Comparison of ENCODE assay signal across 8 cellular contexts in genomic region chr5:137888489-137888874, GRCh38. TPM values are rescaled to one million over a fixed set of nuclear protein-coding genes. Genes with fewer than 3 reads are reported as not detected.
DNase-seq lines count a peak whose midpoint lies in the region; FAIRE-seq and TF ChIP-seq lines count a peak whose summit lies in the region.

No MANE protein-coding gene starts in this region.

- no peak for DNase-seq in mammary epithelial cell
- DNase-seq in RCC 7860 (ENCODE audit: low spot score), result no peak
- no peak for DNase-seq in OCI-M2 (lab: John Stamatoyannopoulos, UW; ENCODE audit: unreplicated experiment)
- DNase-seq in NCI-H2171 (lab: John Stamatoyannopoulos, UW), result no peak
- no peak for DNase-seq in activated effector memory CD4-positive, alpha-beta T cell treated with Interleukin-2 at 50 U/mL for 16 hours

- no peak for FAIRE-seq in RCC 7860 (lab: Jason Lieb, UNC)

- H3K27me3 ChIP-seq in HUES48 (ENCODE audit: control insufficient read depth, insufficient read depth, low read length) (no peaks in the 10 kb centered on the region), mammary epithelial cell (ENCODE audit: insufficient read depth, low read length) (no peaks in the 10 kb centered on the region), mucosa of stomach (ENCODE audit: control insufficient read depth, insufficient read depth, low read length) (no peaks in the 10 kb centered on the region)

- H3K9me3 ChIP-seq in HUES48 (ENCODE audit: control insufficient read depth, insufficient read depth, low read length) (no peaks in the 10 kb centered on the region), mammary epithelial cell (replicated peaks; ENCODE audit: insufficient read depth, low read length) (no peaks in the 10 kb centered on the region), mucosa of stomach (ENCODE audit: control insufficient read depth, low read length) (no peaks in the 10 kb centered on the region)

- H3K27ac ChIP-seq in 22Rv1, result peak overlapping the region; percentile 55
- no peak overlapping the region for H3K27ac ChIP-seq in HUES48 (ENCODE audit: low read depth, low read length)
- H3K27ac ChIP-seq in mammary epithelial cell (ENCODE audit: insufficient read depth, low read depth, low read length), result peak overlapping the region; percentile 38

- H3K36me3 ChIP-seq in HUES48 (ENCODE audit: control insufficient read depth, insufficient read depth, low read length), result no peaks in the 10 kb centered on the region
- no peaks in the 10 kb centered on the region for H3K36me3 ChIP-seq in mammary epithelial cell (ENCODE audit: insufficient read depth, low read length)
- H3K36me3 ChIP-seq in mucosa of stomach (ENCODE audit: control insufficient read depth, insufficient read depth, low read length), result no peaks in the 10 kb centered on the region

- no TSS peak for BruUV-seq in mammary epithelial cell (replicated peaks; lab: Mats Ljungman, UMichigan)

- H3K4me3 ChIP-seq in HUES48 (ENCODE audit: low read depth, low read length) (peak overlapping the region; percentile 56; the same call in 1 of the 2 replicates), mammary epithelial cell (replicated peaks in 1 of 3; ENCODE audit: insufficient read depth in 1 of 3, low read depth in 2 of 3, low read length in 3 of 3) (peak overlapping the region; percentile 11 to 47 (median 45)), mucosa of stomach (ENCODE audit: low read length) (peak overlapping the region; percentile 29)

- H3K9ac ChIP-seq in HUES48 (ENCODE audit: low read depth, low read length) (0 out of 2 replicates have a peak overlapping the region, but pooled peaks have one; percentile 60), mammary epithelial cell (ENCODE audit: insufficient read depth, low read length) (peak overlapping the region; percentile 49), mucosa of stomach (ENCODE audit: low read length) (peak overlapping the region; percentile 67)

- peak overlapping the region; percentile 100 for H2AFZ ChIP-seq in mammary epithelial cell (ENCODE audit: low read depth, low read length)

- no peaks in the 10 kb centered on the region for H3K79me2 ChIP-seq in mammary epithelial cell (ENCODE audit: insufficient read depth, low read length)

- H4K20me1 ChIP-seq in mammary epithelial cell (ENCODE audit: insufficient read depth, low read length), result no peaks in the 10 kb centered on the region

- in situ Hi-C loops in mammary epithelial cell (cut with MboI; ENCODE audit: low sequenced_read_pairs in 2 of 2), result no loop called here

- dilution Hi-C loops in mammary epithelial cell (cut with HindIII; ENCODE audit: low sequenced_read_pairs), result no loop called here

- intact Hi-C loops in mammary epithelial cell (cut with micrococcal nuclease), result loop anchor here (5.0 kb wide), 1 partner anchor 56 kb away; no protein-coding TSS in a partner anchor

- TF ChIP-seq CTCF in 22Rv1 (IDR thresholded peaks at IDR 0.05) (no peak), mammary epithelial cell (conservative IDR thresholded peaks at IDR 0.05 in 1 of 2, IDR thresholded peaks at IDR 0.05 in 1 of 2; ENCODE audit: extremely low read depth in 1 of 2, insufficient read depth in 1 of 2, low read depth in 1 of 2, low read length in 2 of 2) (no peak)

- H3K4me1 ChIP-seq in HUES48 (ENCODE audit: control insufficient read depth, insufficient read depth, low read length) (peaks cover 17% of the 10 kb centered on the region), mammary epithelial cell (ENCODE audit: insufficient read depth, low read length) (peaks cover 15% of the 10 kb centered on the region), mucosa of stomach (ENCODE audit: control insufficient read depth, insufficient read depth, low read length) (peaks cover 5% of the 10 kb centered on the region)

- CTCF ChIA-PET in mammary epithelial cell (lab: Charles Lee; ENCODE audit: low non-redundant PET), result no interaction called here

- peak overlapping the region; percentile 86 for H3K4me2 ChIP-seq in mammary epithelial cell (ENCODE audit: insufficient read depth, low read depth, low read length)

- 18% methylated on average over 6 of the region's 6 CpGs for WGBS in mammary epithelial cell (ENCODE audit: low coverage, missing lambda C conversion rate)

RNA-seq across cellular contexts. Expression of gene PKD2L2, which starts 0.8 kb away (rescaled TPM):
- total RNA-seq in mammary epithelial cell, result not detected
- polyA plus RNA-seq in mammary epithelial cell, result not detected
- polyA minus RNA-seq in mammary epithelial cell, result not detected

RNA-seq across cellular contexts. Expression of gene MYOT, which starts 20.8 kb away (rescaled TPM):
- 1 to 10 TPM in 1 of 2 donors, under 1 TPM in 1; 0.12 to 3.0 TPM for total RNA-seq in mammary epithelial cell
- 0.75 TPM for polyA plus RNA-seq in mammary epithelial cell
- polyA minus RNA-seq in mammary epithelial cell, result not detected
